ENCODE assay signal across 32 cellular contexts in the genomic region with DNA sequence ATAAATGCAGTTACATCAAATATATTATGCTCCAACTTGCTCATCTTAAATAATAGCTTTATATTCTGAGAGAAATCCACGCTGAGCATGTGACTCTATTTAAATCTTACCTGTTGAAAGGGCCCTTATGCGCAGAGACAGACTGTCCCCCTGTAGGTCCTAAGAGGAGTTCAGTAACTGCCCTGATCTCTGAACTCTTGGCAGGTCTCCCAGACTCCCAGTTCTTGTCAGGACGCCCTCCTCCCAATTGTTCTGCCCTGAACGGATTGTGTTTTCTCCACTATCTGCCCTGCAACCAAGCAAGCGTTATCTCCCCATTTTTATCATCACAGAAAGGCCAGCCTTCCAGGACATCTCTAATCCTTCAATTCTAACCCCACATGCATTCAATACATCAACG.
"Had no signal": no experiment of that assay in that cellular context is flagged by ENCODE, and none has a peak within 500 bp of the region (broad histone marks: within the 10 kb centered on the region; RNA-seq: fewer than 3 reads in every experiment).

No MANE protein-coding gene starts in this region.

- H3K4me3 ChIP-seq: ascending aorta, breast epithelium, cardiac muscle cell, coronary artery, esophagus muscularis mucosa, gastrocnemius medialis had no signal

- FAIRE-seq: TTC549 had no signal

- H3K27me3 ChIP-seq: ascending aorta, breast epithelium, cardiac muscle cell, esophagus muscularis mucosa, foreskin keratinocyte, gastrocnemius medialis had no signal

- H3K36me3 ChIP-seq: ascending aorta, breast epithelium, cardiac muscle cell, esophagus muscularis mucosa, gastrocnemius medialis had no signal

- ATAC-seq: activated naive CD4-positive, alpha-beta T cell treated with anti-CD3 and anti-CD28 coated beads, Interleukin-2, amount 50 U/mL, for 72 hours; activated T-cell treated with anti-CD3 and anti-CD28 coated beads, Interleukin-2, amount 50 U/mL, for 72 hours; effector memory CD8-positive, alpha-beta T cell; foreskin keratinocyte; gastrocnemius medialis; WTC11 had no signal

- DNase-seq: activated CD4-positive, alpha-beta memory T cell treated with anti-CD3 and anti-CD28 coated beads, Interleukin-2, amount 10 ng/mL, durations not matched to agents 7 days and 5 days; activated CD4-positive, alpha-beta T cell treated with anti-CD3 and anti-CD28 coated beads for 1 hour; activated CD4-positive, alpha-beta T cell treated with anti-CD3 and anti-CD28 coated beads for 4 hours; activated CD4-positive, alpha-beta T cell treated with anti-CD3 and anti-CD28 coated beads, Interleukin-2, amount 10 ng/mL, durations not matched to agents 7 days and 5 days; activated CD4-positive, alpha-beta T cell treated with anti-CD3 and anti-CD28 coated beads, Interleukin-2, amount 50 U/mL, for 4 hours; activated CD8-positive, alpha-beta memory T cell treated with anti-CD3 and anti-CD28 coated beads, Interleukin-2, amount 50 U/mL, for 48 hours; activated gamma-delta T cell; activated naive CD4-positive, alpha-beta T cell; activated naive CD4-positive, alpha-beta T cell treated with anti-CD3 and anti-CD28 coated beads, Interleukin-2, amount 10 ng/mL, durations not matched to agents 7 days and 5 days; activated naive CD8-positive, alpha-beta T cell treated with anti-CD3 and anti-CD28 coated beads, Interleukin-2, amount 10 ng/mL, durations not matched to agents 7 days and 5 days; activated T-cell treated with anti-CD3 and anti-CD28 coated beads for 4 hours; activated T-cell treated with anti-CD3 and anti-CD28 coated beads, Interleukin-2, amount 50 U/mL, for 24 hours; activated T-cell treated with anti-CD3 and anti-CD28 coated beads, Interleukin-2, amount 50 U/mL, for 72 hours; central memory CD4-positive, alpha-beta T cell; cerebellar nuclear complex; dermis blood vessel endothelial cell; effector CD4-positive, alpha-beta T cell; effector memory CD8-positive, alpha-beta T cell; erythroblast; foreskin keratinocyte; gastrocnemius medialis; glutamatergic neuron; T-helper 2 cell had no signal

- H3K4me1 ChIP-seq: ascending aorta, breast epithelium, esophagus muscularis mucosa, foreskin keratinocyte, gastrocnemius medialis had no signal

- H3K9me3 ChIP-seq: gastrocnemius medialis had no signal

- H3K27ac ChIP-seq: ascending aorta, breast epithelium, cardiac muscle cell, coronary artery, esophagus muscularis mucosa, foreskin keratinocyte, gastrocnemius medialis, VCaP had no signal
